Comparison of ENCODE assay signal across 1 cellular context in the genomic region with DNA sequence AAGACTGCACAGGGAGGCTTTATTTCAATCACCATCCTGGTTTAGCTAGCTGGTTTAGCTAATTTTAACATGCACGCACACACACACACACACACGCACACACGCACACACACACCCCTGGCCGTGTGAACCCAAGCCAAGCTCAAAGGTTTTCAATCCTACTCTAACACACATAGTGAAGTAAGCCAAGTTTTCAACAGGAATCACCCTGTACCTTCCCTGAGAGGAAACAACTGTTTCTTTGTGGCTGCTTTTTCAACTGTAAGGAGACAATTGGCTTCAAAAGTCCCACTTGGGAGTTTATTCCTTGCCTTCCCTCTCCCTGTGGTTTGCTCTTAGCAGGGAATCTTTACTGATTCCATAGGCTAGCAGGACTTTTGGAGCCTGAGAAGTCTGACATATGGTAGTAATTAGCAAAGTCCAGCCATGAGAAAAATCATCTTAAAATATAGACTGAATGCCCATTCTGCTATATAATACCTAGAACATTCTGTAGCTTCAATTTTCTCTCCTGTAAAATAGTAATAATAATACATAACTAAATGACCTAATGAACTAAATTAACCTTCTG.
TF ChIP-seq lines count a peak whose summit lies in the region.

No MANE protein-coding gene starts in this region.

TF ChIP-seq in H1, 55 proteins besides CTCF, POLR2A, EP300 and RAD21 (continued from another document):
- TF ChIP-seq, protein P1, sequence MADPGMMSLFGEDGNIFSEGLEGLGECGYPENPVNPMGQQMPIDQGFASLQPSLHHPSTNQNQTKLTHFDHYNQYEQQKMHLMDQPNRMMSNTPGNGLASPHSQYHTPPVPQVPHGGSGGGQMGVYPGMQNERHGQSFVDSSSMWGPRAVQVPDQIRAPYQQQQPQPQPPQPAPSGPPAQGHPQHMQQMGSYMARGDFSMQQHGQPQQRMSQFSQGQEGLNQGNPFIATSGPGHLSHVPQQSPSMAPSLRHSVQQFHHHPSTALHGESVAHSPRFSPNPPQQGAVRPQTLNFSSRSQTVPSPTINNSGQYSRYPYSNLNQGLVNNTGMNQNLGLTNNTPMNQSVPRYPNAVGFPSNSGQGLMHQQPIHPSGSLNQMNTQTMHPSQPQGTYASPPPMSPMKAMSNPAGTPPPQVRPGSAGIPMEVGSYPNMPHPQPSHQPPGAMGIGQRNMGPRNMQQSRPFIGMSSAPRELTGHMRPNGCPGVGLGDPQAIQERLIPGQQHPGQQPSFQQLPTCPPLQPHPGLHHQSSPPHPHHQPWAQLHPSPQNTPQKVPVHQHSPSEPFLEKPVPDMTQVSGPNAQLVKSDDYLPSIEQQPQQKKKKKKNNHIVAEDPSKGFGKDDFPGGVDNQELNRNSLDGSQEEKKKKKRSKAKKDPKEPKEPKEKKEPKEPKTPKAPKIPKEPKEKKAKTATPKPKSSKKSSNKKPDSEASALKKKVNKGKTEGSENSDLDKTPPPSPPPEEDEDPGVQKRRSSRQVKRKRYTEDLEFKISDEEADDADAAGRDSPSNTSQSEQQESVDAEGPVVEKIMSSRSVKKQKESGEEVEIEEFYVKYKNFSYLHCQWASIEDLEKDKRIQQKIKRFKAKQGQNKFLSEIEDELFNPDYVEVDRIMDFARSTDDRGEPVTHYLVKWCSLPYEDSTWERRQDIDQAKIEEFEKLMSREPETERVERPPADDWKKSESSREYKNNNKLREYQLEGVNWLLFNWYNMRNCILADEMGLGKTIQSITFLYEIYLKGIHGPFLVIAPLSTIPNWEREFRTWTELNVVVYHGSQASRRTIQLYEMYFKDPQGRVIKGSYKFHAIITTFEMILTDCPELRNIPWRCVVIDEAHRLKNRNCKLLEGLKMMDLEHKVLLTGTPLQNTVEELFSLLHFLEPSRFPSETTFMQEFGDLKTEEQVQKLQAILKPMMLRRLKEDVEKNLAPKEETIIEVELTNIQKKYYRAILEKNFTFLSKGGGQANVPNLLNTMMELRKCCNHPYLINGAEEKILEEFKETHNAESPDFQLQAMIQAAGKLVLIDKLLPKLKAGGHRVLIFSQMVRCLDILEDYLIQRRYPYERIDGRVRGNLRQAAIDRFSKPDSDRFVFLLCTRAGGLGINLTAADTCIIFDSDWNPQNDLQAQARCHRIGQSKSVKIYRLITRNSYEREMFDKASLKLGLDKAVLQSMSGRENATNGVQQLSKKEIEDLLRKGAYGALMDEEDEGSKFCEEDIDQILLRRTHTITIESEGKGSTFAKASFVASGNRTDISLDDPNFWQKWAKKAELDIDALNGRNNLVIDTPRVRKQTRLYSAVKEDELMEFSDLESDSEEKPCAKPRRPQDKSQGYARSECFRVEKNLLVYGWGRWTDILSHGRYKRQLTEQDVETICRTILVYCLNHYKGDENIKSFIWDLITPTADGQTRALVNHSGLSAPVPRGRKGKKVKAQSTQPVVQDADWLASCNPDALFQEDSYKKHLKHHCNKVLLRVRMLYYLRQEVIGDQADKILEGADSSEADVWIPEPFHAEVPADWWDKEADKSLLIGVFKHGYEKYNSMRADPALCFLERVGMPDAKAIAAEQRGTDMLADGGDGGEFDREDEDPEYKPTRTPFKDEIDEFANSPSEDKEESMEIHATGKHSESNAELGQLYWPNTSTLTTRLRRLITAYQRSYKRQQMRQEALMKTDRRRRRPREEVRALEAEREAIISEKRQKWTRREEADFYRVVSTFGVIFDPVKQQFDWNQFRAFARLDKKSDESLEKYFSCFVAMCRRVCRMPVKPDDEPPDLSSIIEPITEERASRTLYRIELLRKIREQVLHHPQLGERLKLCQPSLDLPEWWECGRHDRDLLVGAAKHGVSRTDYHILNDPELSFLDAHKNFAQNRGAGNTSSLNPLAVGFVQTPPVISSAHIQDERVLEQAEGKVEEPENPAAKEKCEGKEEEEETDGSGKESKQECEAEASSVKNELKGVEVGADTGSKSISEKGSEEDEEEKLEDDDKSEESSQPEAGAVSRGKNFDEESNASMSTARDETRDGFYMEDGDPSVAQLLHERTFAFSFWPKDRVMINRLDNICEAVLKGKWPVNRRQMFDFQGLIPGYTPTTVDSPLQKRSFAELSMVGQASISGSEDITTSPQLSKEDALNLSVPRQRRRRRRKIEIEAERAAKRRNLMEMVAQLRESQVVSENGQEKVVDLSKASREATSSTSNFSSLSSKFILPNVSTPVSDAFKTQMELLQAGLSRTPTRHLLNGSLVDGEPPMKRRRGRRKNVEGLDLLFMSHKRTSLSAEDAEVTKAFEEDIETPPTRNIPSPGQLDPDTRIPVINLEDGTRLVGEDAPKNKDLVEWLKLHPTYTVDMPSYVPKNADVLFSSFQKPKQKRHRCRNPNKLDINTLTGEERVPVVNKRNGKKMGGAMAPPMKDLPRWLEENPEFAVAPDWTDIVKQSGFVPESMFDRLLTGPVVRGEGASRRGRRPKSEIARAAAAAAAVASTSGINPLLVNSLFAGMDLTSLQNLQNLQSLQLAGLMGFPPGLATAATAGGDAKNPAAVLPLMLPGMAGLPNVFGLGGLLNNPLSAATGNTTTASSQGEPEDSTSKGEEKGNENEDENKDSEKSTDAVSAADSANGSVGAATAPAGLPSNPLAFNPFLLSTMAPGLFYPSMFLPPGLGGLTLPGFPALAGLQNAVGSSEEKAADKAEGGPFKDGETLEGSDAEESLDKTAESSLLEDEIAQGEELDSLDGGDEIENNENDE (IDR thresholded peaks at IDR 0.05; ENCODE audit: insufficient replicate concordance, low read length), result no peak
- TF ChIP-seq CHD1 (IDR thresholded peaks at IDR 0.05; ENCODE audit: low read depth, low read length) (no peak), EZH2 (IDR thresholded peaks at IDR 0.05; ENCODE audit: low read depth, low read length, severe bottlenecking) (no peak), SRF (IDR thresholded peaks at IDR 0.05; ENCODE audit: low read depth, low read length) (no peak), BRCA1 (IDR thresholded peaks at IDR 0.05; ENCODE audit: low read depth, low read length) (no peak), NRF1 (IDR thresholded peaks at IDR 0.05; ENCODE audit: low read depth, low read length) (no peak)
